ENCODE assay signal across 2 cellular contexts in the genomic region with DNA sequence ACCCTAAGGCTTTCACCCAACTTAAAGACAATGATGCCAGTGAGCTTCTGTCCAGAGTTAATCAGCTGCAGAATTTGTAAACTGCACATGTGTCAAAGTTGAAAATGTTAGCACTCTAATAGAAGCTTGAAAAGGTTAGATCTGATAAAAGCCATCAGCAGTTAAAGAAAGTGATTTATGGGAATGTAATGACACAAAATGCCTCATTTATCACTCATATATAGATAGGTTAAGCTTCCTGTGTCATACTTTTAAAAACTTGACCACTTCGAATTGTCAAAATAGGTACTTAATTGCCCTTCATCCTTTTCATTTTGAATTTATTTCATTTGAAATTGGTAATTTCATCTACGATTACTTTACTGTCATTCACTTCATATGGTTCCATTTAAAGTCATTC.
A peak's percentile ranks its signal among the peaks of the same experiment; 100 is the strongest.
TF ChIP-seq lines count a peak whose summit lies in the region.

No MANE protein-coding gene starts in this region.

TF ChIP-seq in GM23338, 12 proteins besides CTCF, POLR2A, EP300 and RAD21 (continued from another document):
- no peak for TF ChIP-seq ZNF462 (CRISPR knock-in tag; IDR thresholded peaks at IDR 0.05)

TF ChIP-seq in K562, 482 proteins besides CTCF, POLR2A, EP300 and RAD21 (continued from another document):
- TF ChIP-seq, protein P1, sequence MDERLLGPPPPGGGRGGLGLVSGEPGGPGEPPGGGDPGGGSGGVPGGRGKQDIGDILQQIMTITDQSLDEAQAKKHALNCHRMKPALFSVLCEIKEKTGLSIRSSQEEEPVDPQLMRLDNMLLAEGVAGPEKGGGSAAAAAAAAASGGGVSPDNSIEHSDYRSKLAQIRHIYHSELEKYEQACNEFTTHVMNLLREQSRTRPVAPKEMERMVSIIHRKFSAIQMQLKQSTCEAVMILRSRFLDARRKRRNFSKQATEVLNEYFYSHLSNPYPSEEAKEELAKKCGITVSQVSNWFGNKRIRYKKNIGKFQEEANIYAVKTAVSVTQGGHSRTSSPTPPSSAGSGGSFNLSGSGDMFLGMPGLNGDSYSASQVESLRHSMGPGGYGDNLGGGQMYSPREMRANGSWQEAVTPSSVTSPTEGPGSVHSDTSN (CRISPR knock-in tag; IDR thresholded peaks at IDR 0.05; ENCODE audit: low read depth), result no peak
- TF ChIP-seq, protein P1 (tag; conservative IDR thresholded peaks at IDR 0.05; ENCODE audit: low read depth), result peak; percentile 41; the same call in 1 of the 2 replicates
